ENCODE assay signal across 28 cellular contexts in genomic region chr6:11484441-11484840, GRCh38.
"Had no signal": no experiment of that assay in that cellular context is flagged by ENCODE, and none has a peak within 500 bp of the region (broad histone marks: within the 10 kb centered on the region; RNA-seq: fewer than 3 reads in every experiment).

No MANE protein-coding gene starts in this region.

- H3K4me3 ChIP-seq: adrenal gland, breast epithelium, cardiac muscle cell, coronary artery, dorsolateral prefrontal cortex, gastrocnemius medialis, heart right ventricle had no signal

- ATAC-seq: activated CD8-positive, alpha-beta T cell treated with anti-CD3 and anti-CD28 coated beads for 36 hours; activated T-cell treated with anti-CD3 and anti-CD28 coated beads, Interleukin-2, amount 50 U/mL, for 4 hours; activated T-helper 17 cell treated with anti-CD3 and anti-CD28 coated beads, Interleukin-2, amount 50 U/mL, for 72 hours; esophagus mucosa; foreskin keratinocyte; gastrocnemius medialis; heart right ventricle; WTC11 had no signal

- DNase-seq: activated CD4-positive, alpha-beta T cell treated with anti-CD3 and anti-CD28 coated beads for 48 hours; activated CD4-positive, alpha-beta T cell treated with anti-CD3 and anti-CD28 coated beads, Interleukin-2, amount 50 U/mL, for 1 hour; activated CD4-positive, alpha-beta T cell treated with anti-CD3 and anti-CD28 coated beads, Interleukin-2, amount 50 U/mL, for 48 hours; activated CD8-positive, alpha-beta memory T cell treated with anti-CD3 and anti-CD28 coated beads for 24 hours; activated CD8-positive, alpha-beta T cell treated with anti-CD3 and anti-CD28 coated beads for 36 hours; activated effector memory CD4-positive, alpha-beta T cell treated with Interleukin-2 at 50 U/mL for 16 hours; activated gamma-delta T cell treated with Interleukin-2 at 50 U/mL for 16 hours; activated naive CD4-positive, alpha-beta T cell treated with anti-CD3 and anti-CD28 coated beads, Interleukin-2, amount 50 U/mL, for 16 hours; activated naive CD4-positive, alpha-beta T cell treated with Interleukin-2 at 50 U/mL for 16 hours; activated T-cell treated with anti-CD3 and anti-CD28 coated beads, Interleukin-2, amount 50 U/mL, for 4 hours; adrenal gland; amygdala; aorta; central memory CD4-positive, alpha-beta T cell; dorsolateral prefrontal cortex; effector memory CD4-positive, alpha-beta T cell; endodermal cell; foreskin keratinocyte; gastrocnemius medialis; heart right ventricle; T-helper 2 cell had no signal

- H3K36me3 ChIP-seq: adrenal gland, breast epithelium, cardiac muscle cell, gastrocnemius medialis, heart right ventricle had no signal

- H3K4me1 ChIP-seq: adrenal gland, breast epithelium, foreskin keratinocyte, gastrocnemius medialis had no signal

- H3K27ac ChIP-seq: adrenal gland, breast epithelium, cardiac muscle cell, coronary artery, dorsolateral prefrontal cortex, foreskin keratinocyte, gastrocnemius medialis, heart right ventricle, VCaP had no signal

- H3K27me3 ChIP-seq: adrenal gland, breast epithelium, cardiac muscle cell, dorsolateral prefrontal cortex, foreskin keratinocyte, gastrocnemius medialis, heart right ventricle had no signal

- H3K9me3 ChIP-seq: adrenal gland, breast epithelium, gastrocnemius medialis, heart right ventricle had no signal
